In genomic region chr4:178523038-178523437, GRCh38 we compare ENCODE assay signal across 8 cellular contexts.
"Had no signal": no experiment of that assay in that cellular context is flagged by ENCODE, and none has a peak within 500 bp of the region (broad histone marks: within the 10 kb centered on the region; RNA-seq: fewer than 3 reads in every experiment).

No MANE protein-coding gene starts in this region.

- ATAC-seq: GM23338 had no signal

- H3K9me3 Mint-ChIP-seq: GM23338, H9 had no signal

- H3K4me3 ChIP-seq: GM23338 had no signal

- H3K4me1 Mint-ChIP-seq: GM23338, H9 had no signal

- H3K4me3 Mint-ChIP-seq: GM23338, H9 had no signal

- H3K27ac Mint-ChIP-seq: GM23338, H9 had no signal

- DNase-seq: H9, HCEC 1CT, IMR-90, KBM-7 had no signal

- H2AFZ ChIP-seq: GM23338 had no signal

- FAIRE-seq: H1, H54, HTR-8/SVneo had no signal

- H3K4me2 ChIP-seq: GM23338 had no signal
